34 cellular contexts compared by ENCODE assay signal in the genomic region with DNA sequence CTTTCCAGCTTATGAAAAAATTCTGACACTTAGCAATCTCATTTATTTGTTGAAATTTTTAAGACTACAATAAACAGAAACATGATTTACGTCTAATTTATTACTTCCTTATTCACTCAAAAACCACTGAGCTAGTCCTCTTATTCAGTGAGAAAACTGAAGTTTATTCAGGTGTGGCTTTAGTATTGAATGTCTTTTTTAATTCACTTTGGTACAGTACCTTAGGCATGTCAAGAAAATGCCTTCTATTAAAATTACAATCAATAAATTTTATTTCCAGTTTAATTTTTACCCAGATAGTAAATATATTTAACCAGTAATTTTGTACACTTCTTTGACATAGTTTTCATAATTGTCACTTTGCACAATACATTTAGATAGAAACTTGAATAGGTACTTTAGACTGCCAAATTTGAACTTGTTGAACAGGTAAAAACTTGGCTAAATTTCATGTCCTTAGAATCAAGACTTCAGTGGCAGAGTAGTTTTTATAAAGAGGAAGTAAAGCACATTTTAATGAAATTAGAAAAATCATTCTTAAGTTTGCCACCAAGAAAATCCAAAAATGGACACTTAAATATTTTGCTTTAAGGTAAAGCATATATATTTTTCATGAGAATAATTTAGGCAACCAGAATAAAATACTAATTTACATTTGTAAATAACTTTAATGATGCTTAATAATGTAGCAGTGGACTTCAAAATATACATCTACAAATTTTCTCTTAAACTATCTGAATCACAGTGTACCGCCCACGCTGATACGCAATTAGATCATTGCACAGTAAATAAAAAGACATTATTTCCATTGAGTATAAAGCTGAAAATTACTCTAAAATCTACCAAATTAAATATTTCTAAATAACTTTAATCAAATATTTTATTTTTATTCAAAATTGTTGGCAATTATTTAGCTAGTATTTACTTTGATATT.
"Had no signal": no experiment of that assay in that cellular context is flagged by ENCODE, and none has a peak within 500 bp of the region (broad histone marks: within the 10 kb centered on the region; RNA-seq: fewer than 3 reads in every experiment).

No MANE protein-coding gene starts in this region.

- ATAC-seq: activated T-cell treated with anti-CD3 and anti-CD28 coated beads, Interleukin-2, amount 50 U/mL, for 72 hours; activated T-helper 17 cell treated with anti-CD3 and anti-CD28 coated beads, Interleukin-2, amount 50 U/mL, for 72 hours; Panc1; SK-N-SH treated with all-trans-retinoic acid at 6 μM for 48 hours had no signal

- DNase-seq: activated CD4-positive, alpha-beta memory T cell treated with anti-CD3 and anti-CD28 coated beads, Interleukin-2, amount 10 ng/mL, durations not matched to agents 7 days and 5 days; activated CD4-positive, alpha-beta T cell treated with anti-CD3 and anti-CD28 coated beads for 1 hour; activated CD4-positive, alpha-beta T cell treated with anti-CD3 and anti-CD28 coated beads for 48 hours; activated CD4-positive, CD25-positive, alpha-beta regulatory T cell; activated effector memory CD4-positive, alpha-beta T cell treated with anti-CD3 and anti-CD28 coated beads, Interleukin-2, amount 50 U/mL, for 16 hours; activated naive CD4-positive, alpha-beta T cell; activated naive CD4-positive, alpha-beta T cell treated with anti-CD3 and anti-CD28 coated beads, Interleukin-2, amount 50 U/mL, for 16 hours; activated naive CD8-positive, alpha-beta T cell treated with anti-CD3 and anti-CD28 coated beads for 36 hours; activated T-cell treated with anti-CD3 and anti-CD28 coated beads, Interleukin-2, amount 50 U/mL, for 1 hour; activated T-cell treated with anti-CD3 and anti-CD28 coated beads, Interleukin-2, amount 50 U/mL, for 72 hours; amniotic stem cell; aorta; Karpas-422; KBM-7; MM.1S; MV-4-11; NCI-H1092; NCI-H1436 treated with DMSO at 0.1 percent for 48 hours; NCI-H1694 treated with DMSO at 0.1 percent for 48 hours; NCI-H2029; NCI-H510A; NCI-H526; NCI-H748 treated with DMSO at 0.1 percent for 48 hours; OCI-M1; RPMI8226; SHP77 treated with DMSO at 0.1 percent for 48 hours; SW 1271; T-helper 1 cell; T-helper 2 cell; T-helper 9 cell had no signal

- H3K27ac ChIP-seq: VCaP had no signal
